ENCODE assay signal across 8 cellular contexts in genomic region chr4:123449780-123450179, GRCh38. TPM values are rescaled to one million over a fixed set of nuclear protein-coding genes. Genes with fewer than 3 reads are reported as not detected.
A peak's percentile ranks its signal among the peaks of the same experiment; 100 is the strongest.
DNase-seq lines count a peak whose midpoint lies in the region; ATAC-seq and TF ChIP-seq lines count a peak whose summit lies in the region.

No MANE protein-coding gene starts in this region.

- WGBS in spleen, 5 donors, result 0 to 5% (median 0%) methylated on average over 1 of the region's 1 CpG

- peaks cover 2 to 78% (median 23%) of the 10 kb centered on the region in 6 donors for H3K4me1 ChIP-seq in spleen

- no peaks in the 10 kb centered on the region for H3K27me3 ChIP-seq in spleen (replicated peaks in 1 of 7)

- peak; percentile 85 for ATAC-seq in GM21367 (IDR thresholded peaks at IDR 0.05; ENCODE audit: unreplicated experiment)
- peak; percentile 94 for ATAC-seq in HG03520 (IDR thresholded peaks at IDR 0.05; ENCODE audit: unreplicated experiment)

- H3K36me3 ChIP-seq in spleen, result no peaks in the 10 kb centered on the region

- H3K27ac ChIP-seq in spleen, result peak overlapping the region in 4 of 8 donors; percentile 18 to 64 (median 42)

- DNase-seq in AML-193 (lab: John Stamatoyannopoulos, UW) (peak; percentile 9 to 23), astrocyte of the hippocampus (ENCODE audit: low read depth, low spot score) (peak; percentile 68), spleen (no peak), T-helper 9 cell (no peak), NCI-H774 (lab: John Stamatoyannopoulos, UW) (no peak)
- no peak for DNase-seq in activated effector memory CD4-positive, alpha-beta T cell treated with Interleukin-2 at 50 U/mL for 16 hours

- intact Hi-C loops in spleen (cut with DNase I; ENCODE audit: low total_unique reads), result no loop called here

- no peaks in the 10 kb centered on the region for H3K9me3 ChIP-seq in spleen

- no peak overlapping the region for H3K4me3 ChIP-seq in spleen

- TF ChIP-seq CTCF in spleen (IDR thresholded peaks at IDR 0.05 in 8 of 11, conservative IDR thresholded peaks at IDR 0.05 in 3 of 11), result no peak

- TF ChIP-seq POLR2A in spleen (IDR thresholded peaks at IDR 0.05), result no peak

RNA-seq across cellular contexts. Expression of gene SPRY1, which starts 53.2 kb away (rescaled TPM):
- total RNA-seq in spleen, result 10 to 100 TPM; 21.0 to 71.3 (median 36.5) TPM
- polyA plus RNA-seq in spleen, result 10 to 100 TPM in 2 of 3 donors, 1 to 10 TPM in 1; 7.2 to 18.3 (median 10.1) TPM

Comparison
In these comparisons a context has a peak if more than half of its experiments do, and no peak if none do; other contexts are left out.
1. DNase-seq: peak in AML-193 (2 of 2) and astrocyte of the hippocampus (single experiment); none in spleen (single experiment), T-helper 9 cell (single experiment), activated effector memory CD4-positive, alpha-beta T cell treated with Interleukin-2 at 50 U/mL for 16 hours (single experiment) and NCI-H774 (single experiment).